12 cellular contexts compared by ENCODE assay signal in the genomic region with DNA sequence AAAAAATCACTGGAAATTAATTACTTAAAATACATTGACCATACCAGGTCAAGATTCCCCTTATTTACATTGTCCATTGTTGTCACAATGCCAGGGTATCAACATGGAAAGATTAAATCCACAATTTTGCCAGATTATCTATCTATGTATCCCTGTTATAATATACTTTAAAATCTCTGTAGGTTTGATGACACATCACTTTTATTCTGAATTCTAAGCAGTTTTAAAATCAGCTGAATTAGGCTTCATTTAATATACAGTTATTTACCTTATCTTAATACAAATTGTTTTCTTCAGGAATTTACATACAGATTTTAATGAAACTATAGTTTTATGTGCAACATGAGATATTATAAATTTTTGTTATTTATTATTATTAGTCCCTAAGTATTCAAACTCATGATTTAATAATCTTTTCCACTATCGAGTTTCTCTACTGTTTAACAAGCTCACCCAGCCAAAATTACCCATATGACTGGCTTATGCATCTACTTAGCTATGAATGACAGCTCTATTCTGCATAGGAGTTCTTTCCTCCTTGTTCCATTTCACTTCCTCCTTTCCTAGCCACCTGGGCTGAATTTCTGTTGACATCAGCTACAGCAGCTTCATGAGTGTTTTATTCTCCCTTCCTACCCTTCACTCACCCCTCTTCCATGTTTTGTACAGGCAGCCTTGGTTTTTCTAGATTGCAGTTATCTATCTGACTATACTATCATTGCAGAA.
A peak's percentile ranks its signal among the peaks of the same experiment; 100 is the strongest.
DNase-seq lines count a peak whose midpoint lies in the region; ATAC-seq and TF ChIP-seq lines count a peak whose summit lies in the region.
"Had no signal": no experiment of that assay in that cellular context is flagged by ENCODE, and none has a peak within 500 bp of the region (broad histone marks: within the 10 kb centered on the region; RNA-seq: fewer than 3 reads in every experiment).

No MANE protein-coding gene starts in this region.

- DNase-seq in GM10248 (ENCODE audit: extremely low spot score) (peak; percentile 7), medulla oblongata (ENCODE audit: extremely low spot score) (no peak), NCI-H2196 (lab: John Stamatoyannopoulos, UW; ENCODE audit: unreplicated experiment) (no peak)
- DNase-seq in stimulated activated CD4-positive, alpha-beta T cell treated with anti-CD3 and anti-CD28 coated beads, Interleukin-4, amount 100 ng/mL, for 4 hours = no peak
- DNase-seq in activated effector memory CD4-positive, alpha-beta T cell treated with anti-CD3 and anti-CD28 coated beads, Interleukin-2, amount 50 U/mL, for 16 hours = no peak
- DNase-seq: activated CD8-positive, alpha-beta memory T cell treated with anti-CD3 and anti-CD28 coated beads, Interleukin-2, amount 50 U/mL, for 48 hours; adrenal gland; NCI-H748 treated with DMSO at 0.1 percent for 48 hours; stimulated activated CD4-positive, alpha-beta T cell treated with anti-CD3 and anti-CD28 coated beads, Interleukin-12 subunit alpha, Interleukin-12 subunit beta, amount 100 ng/mL, for 4 hours had no signal

- CTCF ChIA-PET in GM10248 (lab: Yijun Ruan, JAX) = interaction anchor here (1.3 to 3.5 kb wide), 3 partner anchors 8 to 17 kb away, joined by 4 to 12 read pairs (median 5); no protein-coding TSS in a partner anchor

- no peak for TF ChIP-seq CTCF in GM10248 (IDR thresholded peaks at IDR 0.05; ENCODE audit: control extremely low read depth, extremely low read depth, low read depth, missing control alignments)

- POLR2A ChIA-PET in GM10248 (lab: Yijun Ruan, JAX) = no interaction called here

- ATAC-seq in GM19043 (IDR thresholded peaks at IDR 0.05; ENCODE audit: low read depth, unreplicated experiment) = peak; percentile 60
- ATAC-seq in HG02642 (IDR thresholded peaks at IDR 0.05; ENCODE audit: poor library complexity, unreplicated experiment) = peak; percentile 77
- peak; percentile 76 for ATAC-seq in HG03520 (IDR thresholded peaks at IDR 0.05; ENCODE audit: unreplicated experiment)
